Comparison of ENCODE assay signal across 20 cellular contexts in genomic region chr6:29295181-29295585, GRCh38. TPM values are rescaled to one million over a fixed set of nuclear protein-coding genes. Genes with fewer than 3 reads are reported as not detected.
DNase-seq lines count a peak whose midpoint lies in the region; ATAC-seq, FAIRE-seq and TF ChIP-seq lines count a peak whose summit lies in the region.
"Had no signal": no experiment of that assay in that cellular context is flagged by ENCODE, and none has a peak within 500 bp of the region (broad histone marks: within the 10 kb centered on the region; RNA-seq: fewer than 3 reads in every experiment).

No MANE protein-coding gene starts in this region.

- H3K27ac Mint-ChIP-seq in WTC11: no peak overlapping the region
- H3K27ac Mint-ChIP-seq: GM23338 had no signal

- no peak for FAIRE-seq in D721Med (lab: Jason Lieb, UNC)
- FAIRE-seq: GM12878 had no signal

- intact Hi-C loops in left lung (cut with DNase I): no loop called here

- ATAC-seq in WTC11 (peak; percentile 38; the same call in 1 of the 2 replicates), left lung (peak; percentile 52), upper lobe of left lung (ENCODE audit: low FRiP score in 2 of 2) (peak; percentile 47 to 61)
- ATAC-seq: GM12878 had no signal

- TF ChIP-seq CTCF in WTC11 (IDR thresholded peaks at IDR 0.05): no peak
- TF ChIP-seq CTCF in left lung (IDR thresholded peaks at IDR 0.05): no peak
- no peak for TF ChIP-seq CTCF in upper lobe of left lung (IDR thresholded peaks at IDR 0.05)
- TF ChIP-seq CTCF in D721Med (IDR thresholded peaks at IDR 0.05; ENCODE audit: insufficient read depth, missing control alignments): no peak

- WGBS in upper lobe of left lung, 2 donors: 78 to 82% methylated on average over 6 to 12 of the region's 12 CpGs

- H3K9me3 Mint-ChIP-seq in WTC11: peaks cover 4% of the 10 kb centered on the region; the same call in 1 of the 2 replicates
- H3K9me3 Mint-ChIP-seq: GM23338 had no signal

- peak overlapping the region; percentile 47 to 77 for H3K27ac ChIP-seq in left lung
- H3K27ac ChIP-seq in upper lobe of left lung: peak overlapping the region; percentile 4 to 46 (median 22)

- H3K4me1 ChIP-seq in left lung: peaks cover 0 to 4% of the 10 kb centered on the region in 2 donors
- peaks cover 0 to 11% (median 0%) of the 10 kb centered on the region in 4 donors for H3K4me1 ChIP-seq in upper lobe of left lung
- H3K4me1 ChIP-seq: BE2C had no signal

- H3K4me3 Mint-ChIP-seq in WTC11: no peak overlapping the region
- H3K4me3 Mint-ChIP-seq: GM23338 had no signal

- DNase-seq in H7: peak; percentile 11
- no peak for DNase-seq in WTC11 (ENCODE audit: low spot score)
- peak in 1 of 2 donors; percentile 58 for DNase-seq in left lung
- DNase-seq in upper lobe of left lung: peak in 1 of 2 donors; percentile 75
- DNase-seq in D721Med (ENCODE audit: insufficient read length, low spot score): no peak
- no peak for DNase-seq in globus pallidus (ENCODE audit: low spot score)
- no peak for DNase-seq in stimulated activated naive CD4-positive, alpha-beta T cell treated with Interleukin-2 at 50 U/mL for 16 hours (lab: John Stamatoyannopoulos, UW)
- DNase-seq: BE2C, DND-41, Karpas-422, NCI-H1417 treated with DMSO at 0.1 percent for 48 hours, NCI-H187, NCI-H446 treated with DMSO at 0.1 percent for 48 hours, NCI-H526 treated with DMSO at 0.1 percent for 48 hours, OCI-M1 had no signal

- no peaks in the 10 kb centered on the region for H3K27me3 Mint-ChIP-seq in WTC11 (ENCODE audit: low read depth)

- CTCF ChIA-PET in WTC11 (lab: Charles Lee): no interaction called here

- H3K4me1 Mint-ChIP-seq in WTC11: peaks cover 13% of the 10 kb centered on the region

- POLR2A ChIA-PET in WTC11 (lab: Charles Lee): no interaction called here

- no peak for TF ChIP-seq EP300 in upper lobe of left lung (IDR thresholded peaks at IDR 0.05)

- H3K36me3 Mint-ChIP-seq in WTC11: no peaks in the 10 kb centered on the region

- H3K36me3 ChIP-seq in H7 (replicated peaks; ENCODE audit: control insufficient read depth, insufficient read depth, low read length): no peaks in the 10 kb centered on the region
- no peaks in the 10 kb centered on the region for H3K36me3 ChIP-seq in left lung
- H3K36me3 ChIP-seq in upper lobe of left lung: no peaks in the 10 kb centered on the region
- H3K36me3 ChIP-seq: BE2C had no signal

- no peak for TF ChIP-seq POLR2A in upper lobe of left lung (IDR thresholded peaks at IDR 0.05)

- H3K27me3 ChIP-seq in H7 (ENCODE audit: control insufficient read depth, insufficient read depth, low read length): no peaks in the 10 kb centered on the region
- no peaks in the 10 kb centered on the region for H3K27me3 ChIP-seq in left lung
- no peaks in the 10 kb centered on the region for H3K27me3 ChIP-seq in upper lobe of left lung
- H3K27me3 ChIP-seq: BE2C had no signal

- H3K9me3 ChIP-seq in left lung (no peaks in the 10 kb centered on the region), upper lobe of left lung (no peaks in the 10 kb centered on the region)
- H3K9me3 ChIP-seq: BE2C had no signal

- no peak overlapping the region for H3K4me3 ChIP-seq in H7 (ENCODE audit: insufficient read depth, low read depth, low read length)
- H3K4me3 ChIP-seq in left lung: no peak overlapping the region
- no peak overlapping the region for H3K4me3 ChIP-seq in upper lobe of left lung
- H3K4me3 ChIP-seq: GM12878, GM23338 had no signal

TF ChIP-seq in WTC11, 78 proteins besides CTCF, POLR2A, EP300 and RAD21 (continues in another document):
- TF ChIP-seq E2F4 (CRISPR knock-in tag; IDR thresholded peaks at IDR 0.05; ENCODE audit: borderline replicate concordance, low read depth) (no peak), ZNF425 (CRISPR knock-in tag; conservative IDR thresholded peaks at IDR 0.05) (no peak), MYBL2 (CRISPR knock-in tag; IDR thresholded peaks at IDR 0.05) (no peak), ZNF281 (CRISPR knock-in tag; IDR thresholded peaks at IDR 0.05) (no peak), PRRX2 (CRISPR knock-in tag; IDR thresholded peaks at IDR 0.05) (no peak), GTF2I (CRISPR knock-in tag; conservative IDR thresholded peaks at IDR 0.05) (no peak), ZNF416 (CRISPR knock-in tag; IDR thresholded peaks at IDR 0.05) (no peak), HMGXB4 (CRISPR knock-in tag; IDR thresholded peaks at IDR 0.05) (no peak), FOXP1 (CRISPR knock-in tag; IDR thresholded peaks at IDR 0.05; ENCODE audit: borderline replicate concordance) (no peak), ZNF317 (CRISPR knock-in tag; IDR thresholded peaks at IDR 0.05; ENCODE audit: borderline replicate concordance, low read depth) (no peak), HMGA2 (CRISPR knock-in tag; IDR thresholded peaks at IDR 0.05) (no peak), ZNF219 (CRISPR knock-in tag; IDR thresholded peaks at IDR 0.05; ENCODE audit: borderline replicate concordance) (no peak)

RNA-seq across cellular contexts. Expression of gene OR14J1, which starts 6.3 kb away (rescaled TPM):
- total RNA-seq in H7 (2014; rRNA removed; shearing (Covaris generic)): not detected in 2 replicates
- not detected in 3 replicates for total RNA-seq in WTC11 (2021)
- not detected for total RNA-seq in left lung
- total RNA-seq in upper lobe of left lung: not detected
- total RNA-seq: A673, GM12878, GM23338, M059J, Right ventricle myocardium superior had no signal
